Comparison of ENCODE assay signal across 19 cellular contexts in genomic region chr12:40031965-40032364, GRCh38.
DNase-seq lines count a peak whose midpoint lies in the region; ATAC-seq and TF ChIP-seq lines count a peak whose summit lies in the region.
"Had no signal": no experiment of that assay in that cellular context is flagged by ENCODE, and none has a peak within 500 bp of the region (broad histone marks: within the 10 kb centered on the region; RNA-seq: fewer than 3 reads in every experiment).

No MANE protein-coding gene starts in this region.

- 0 out of 2 replicates have a peak overlapping the region, but pooled peaks have one; percentile 9 for H3K4me3 ChIP-seq in HUES48 (ENCODE audit: low read depth, low read length)
- H3K4me3 ChIP-seq in PC-3 (ENCODE audit: low read length): no peak overlapping the region
- no peak overlapping the region for H3K4me3 ChIP-seq in CD4-positive, alpha-beta memory T cell (ENCODE audit: low read length in 2 of 2)
- H3K4me3 ChIP-seq in naive thymus-derived CD4-positive, alpha-beta T cell (ENCODE audit: low read length): no peak overlapping the region
- H3K4me3 ChIP-seq: coronary artery, heart left ventricle, thoracic aorta had no signal

- peaks cover 0 to 4% of the 10 kb centered on the region in 2 donors for H3K36me3 Mint-ChIP-seq in CD4-positive, alpha-beta memory T cell
- peaks cover 0 to 5% (median 0%) of the 10 kb centered on the region in 5 donors for H3K36me3 Mint-ChIP-seq in naive thymus-derived CD4-positive, alpha-beta T cell
- H3K36me3 Mint-ChIP-seq: T-cell had no signal

- H3K4me2 ChIP-seq in PC-3 (ENCODE audit: low read length): no peak overlapping the region

- H3F3A ChIP-seq in PC-3 (ENCODE audit: low read length, unreplicated experiment): no peaks in the 10 kb centered on the region

- CTCF ChIA-PET in PC-3 (lab: Charles Lee): no interaction called here
- CTCF ChIA-PET in CD4-positive, alpha-beta memory T cell (lab: Charles Lee; ENCODE audit: partially characterized antibody): no interaction called here
- CTCF ChIA-PET in naive thymus-derived CD4-positive, alpha-beta T cell (lab: Charles Lee): no interaction called here

- no peaks in the 10 kb centered on the region for H3K36me3 ChIP-seq in HUES48 (ENCODE audit: control insufficient read depth, insufficient read depth, low read length)
- H3K36me3 ChIP-seq in PC-3 (ENCODE audit: low read depth, low read length): no peaks in the 10 kb centered on the region
- no peaks in the 10 kb centered on the region for H3K36me3 ChIP-seq in CD4-positive, alpha-beta memory T cell (ENCODE audit: insufficient read depth, low read length)
- H3K36me3 ChIP-seq in naive thymus-derived CD4-positive, alpha-beta T cell (ENCODE audit: control insufficient read depth in 2 of 3, insufficient read depth in 3 of 3, low read length in 3 of 3): no peaks in the 10 kb centered on the region
- H3K36me3 ChIP-seq: thoracic aorta had no signal

- H3K4me1 ChIP-seq in HUES48 (ENCODE audit: control insufficient read depth, insufficient read depth, low read length): peaks cover 51% of the 10 kb centered on the region
- no peaks in the 10 kb centered on the region for H3K4me1 ChIP-seq in PC-3 (ENCODE audit: insufficient read depth, low read length)
- no peaks in the 10 kb centered on the region for H3K4me1 ChIP-seq in CD4-positive, alpha-beta memory T cell (ENCODE audit: insufficient read depth, low read length)
- no peaks in the 10 kb centered on the region for H3K4me1 ChIP-seq in naive thymus-derived CD4-positive, alpha-beta T cell (ENCODE audit: control insufficient read depth in 2 of 2, insufficient read depth in 2 of 2, low read length in 2 of 2)

- H3K27me3 ChIP-seq in HUES48 (ENCODE audit: control insufficient read depth, insufficient read depth, low read length) (no peaks in the 10 kb centered on the region), PC-3 (ENCODE audit: low read length) (no peaks in the 10 kb centered on the region)
- no peaks in the 10 kb centered on the region for H3K27me3 ChIP-seq in CD4-positive, alpha-beta memory T cell (ENCODE audit: insufficient read depth, low read length)
- no peaks in the 10 kb centered on the region for H3K27me3 ChIP-seq in naive thymus-derived CD4-positive, alpha-beta T cell (ENCODE audit: control insufficient read depth in 2 of 2, insufficient read depth in 2 of 2, low read length in 2 of 2)
- H3K27me3 ChIP-seq: heart left ventricle had no signal

- peak; percentile 27; the same call in 1 of the 2 replicates for ATAC-seq in PC-3
- ATAC-seq in left lobe of liver: peak; percentile 94
- no peak for ATAC-seq in GM18502 (IDR thresholded peaks at IDR 0.05; ENCODE audit: poor library complexity, unreplicated experiment)
- ATAC-seq in HG02678 (IDR thresholded peaks at IDR 0.05; ENCODE audit: unreplicated experiment): no peak
- no peak for ATAC-seq in naive thymus-derived CD4-positive, alpha-beta T cell
- ATAC-seq: esophagus mucosa; naive thymus-derived CD8-positive, alpha-beta T cell; T-cell had no signal

- DNase-seq in PC-3 (no peak), left lobe of liver (ENCODE audit: low spot score) (no peak)
- no peak for DNase-seq in CD4-positive, alpha-beta memory T cell
- no peak for DNase-seq in naive thymus-derived CD4-positive, alpha-beta T cell
- DNase-seq: activated B cell treated with CpG ODN at 0.5 μM for 24 hours; activated gamma-delta T cell; aorta; heart left ventricle; naive thymus-derived CD8-positive, alpha-beta T cell; RPMI8226; stimulated activated CD4-positive, alpha-beta T cell treated with anti-CD3 and anti-CD28 coated beads, Interleukin-2, amount 100 ng/mL, for 24 hours; T-cell had no signal

- H4K20me1 ChIP-seq in PC-3 (ENCODE audit: low read length): no peaks in the 10 kb centered on the region

- no peaks in the 10 kb centered on the region for H3K9me3 Mint-ChIP-seq in CD4-positive, alpha-beta memory T cell
- H3K9me3 Mint-ChIP-seq in naive thymus-derived CD4-positive, alpha-beta T cell: no peaks in the 10 kb centered on the region
- H3K9me3 Mint-ChIP-seq: activated B cell treated with CpG ODN at 0.5 μM for 24 hours; naive thymus-derived CD8-positive, alpha-beta T cell; T-cell had no signal

- no peaks in the 10 kb centered on the region for H3K79me2 ChIP-seq in PC-3 (ENCODE audit: low read length)

- no peak overlapping the region for H2AFZ ChIP-seq in PC-3 (ENCODE audit: low read length)

- H3K9me3 ChIP-seq in HUES48 (ENCODE audit: control insufficient read depth, insufficient read depth, low read length): no peaks in the 10 kb centered on the region
- no peaks in the 10 kb centered on the region for H3K9me3 ChIP-seq in PC-3 (ENCODE audit: low read length)
- no peaks in the 10 kb centered on the region for H3K9me3 ChIP-seq in CD4-positive, alpha-beta memory T cell (ENCODE audit: control insufficient read depth in 1 of 2, low read length in 2 of 2)
- no peaks in the 10 kb centered on the region for H3K9me3 ChIP-seq in naive thymus-derived CD4-positive, alpha-beta T cell (ENCODE audit: control insufficient read depth in 2 of 3, low read length in 3 of 3)
- H3K9me3 ChIP-seq: heart left ventricle, thoracic aorta had no signal

- no peaks in the 10 kb centered on the region for H3K9me2 ChIP-seq in PC-3 (replicated peaks; ENCODE audit: low read length)

- no TSS peak for BruUV-seq in PC-3 (replicated peaks; lab: Mats Ljungman, UMichigan)

- POLR2A ChIA-PET in PC-3 (lab: Charles Lee; ENCODE audit: unreplicated experiment): no interaction called here
- POLR2A ChIA-PET in CD4-positive, alpha-beta memory T cell (lab: Charles Lee; ENCODE audit: partially characterized antibody): no interaction called here
- POLR2A ChIA-PET in naive thymus-derived CD4-positive, alpha-beta T cell (lab: Charles Lee): no interaction called here

- peaks cover 0 to 3% (median 0%) of the 10 kb centered on the region in 4 donors for H3K4me1 Mint-ChIP-seq in CD4-positive, alpha-beta memory T cell
- no peaks in the 10 kb centered on the region for H3K4me1 Mint-ChIP-seq in naive thymus-derived CD4-positive, alpha-beta T cell
- H3K4me1 Mint-ChIP-seq: naive thymus-derived CD8-positive, alpha-beta T cell had no signal

- TF ChIP-seq CTCF in 22Rv1 (IDR thresholded peaks at IDR 0.05) (peak; percentile 81), PC-3 (conservative IDR thresholded peaks at IDR 0.05; ENCODE audit: low read depth, low read length) (no peak)

- no peaks in the 10 kb centered on the region for H3K27me3 Mint-ChIP-seq in CD4-positive, alpha-beta memory T cell
- H3K27me3 Mint-ChIP-seq in naive thymus-derived CD4-positive, alpha-beta T cell: no peaks in the 10 kb centered on the region
- H3K27me3 Mint-ChIP-seq: activated B cell treated with CpG ODN at 0.5 μM for 24 hours; naive thymus-derived CD8-positive, alpha-beta T cell; T-cell had no signal

- H3K9ac ChIP-seq in HUES48 (ENCODE audit: low read depth, low read length) (0 out of 2 replicates have a peak overlapping the region, but pooled peaks have one; percentile 20), PC-3 (ENCODE audit: low read length) (no peak overlapping the region)

- H3K27ac ChIP-seq in 22Rv1 (peak overlapping the region; percentile 16; the same call in 1 of the 2 replicates), HUES48 (ENCODE audit: low read depth, low read length) (peak overlapping the region; percentile 65), PC-3 (ENCODE audit: low read length) (no peak overlapping the region)
- H3K27ac ChIP-seq in CD4-positive, alpha-beta memory T cell (ENCODE audit: low read depth, low read length): no peak overlapping the region
- H3K27ac ChIP-seq in naive thymus-derived CD4-positive, alpha-beta T cell (ENCODE audit: low read depth, low read length): no peak overlapping the region
- H3K27ac ChIP-seq: coronary artery, heart left ventricle, thoracic aorta had no signal

- H3K27ac Mint-ChIP-seq in CD4-positive, alpha-beta memory T cell: no peak overlapping the region
- H3K27ac Mint-ChIP-seq in naive thymus-derived CD4-positive, alpha-beta T cell: no peak overlapping the region
- H3K27ac Mint-ChIP-seq: activated B cell treated with CpG ODN at 0.5 μM for 24 hours; naive thymus-derived CD8-positive, alpha-beta T cell; T-cell had no signal

- intact Hi-C loops in PC-3 (cut with micrococcal nuclease): loop anchor here (1.0 kb wide), 1 partner anchor 75 kb away; no protein-coding TSS in a partner anchor
- intact Hi-C loops in CD4-positive, alpha-beta memory T cell (cut with micrococcal nuclease): no loop called here
- intact Hi-C loops in naive thymus-derived CD4-positive, alpha-beta T cell (cut with micrococcal nuclease): no loop called here

- no peak overlapping the region for H3K4me3 Mint-ChIP-seq in CD4-positive, alpha-beta memory T cell
- H3K4me3 Mint-ChIP-seq in naive thymus-derived CD4-positive, alpha-beta T cell: no peak overlapping the region
- H3K4me3 Mint-ChIP-seq: activated B cell treated with CpG ODN at 0.5 μM for 24 hours; naive thymus-derived CD8-positive, alpha-beta T cell; T-cell had no signal

Comparison
In these comparisons a context has a peak if more than half of its experiments do, and no peak if none do; other contexts are left out.
1. H3K27ac ChIP-seq: peak in 22Rv1 (single experiment) and HUES48 (single experiment); none in PC-3 (single experiment), CD4-positive, alpha-beta memory T cell (single experiment) and naive thymus-derived CD4-positive, alpha-beta T cell (single experiment).
2. ATAC-seq: peak in PC-3 (single experiment) and left lobe of liver (single experiment); none in GM18502 (single experiment), HG02678 (single experiment) and naive thymus-derived CD4-positive, alpha-beta T cell (single experiment).